2 cellular contexts compared by ENCODE assay signal in the genomic region with DNA sequence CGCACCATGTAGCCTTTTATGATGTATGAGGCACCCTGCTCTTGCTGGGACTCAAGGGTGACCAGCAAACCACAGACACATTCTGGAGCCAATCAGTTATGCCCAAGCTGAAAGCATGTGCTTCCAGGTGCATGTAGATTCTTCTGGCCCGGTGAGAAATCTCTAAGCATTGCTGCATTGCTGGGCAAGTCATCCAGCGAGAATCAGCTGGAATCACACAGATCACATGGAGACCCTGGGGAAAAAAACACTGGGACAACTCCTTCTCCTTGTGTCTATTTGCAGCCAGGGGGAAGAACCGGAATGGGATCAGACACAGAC.
TF ChIP-seq lines count a peak whose summit lies in the region.

No MANE protein-coding gene starts in this region.

TF ChIP-seq in GM23338, 12 proteins besides CTCF, POLR2A, EP300 and RAD21:
- TF ChIP-seq, protein P1, sequence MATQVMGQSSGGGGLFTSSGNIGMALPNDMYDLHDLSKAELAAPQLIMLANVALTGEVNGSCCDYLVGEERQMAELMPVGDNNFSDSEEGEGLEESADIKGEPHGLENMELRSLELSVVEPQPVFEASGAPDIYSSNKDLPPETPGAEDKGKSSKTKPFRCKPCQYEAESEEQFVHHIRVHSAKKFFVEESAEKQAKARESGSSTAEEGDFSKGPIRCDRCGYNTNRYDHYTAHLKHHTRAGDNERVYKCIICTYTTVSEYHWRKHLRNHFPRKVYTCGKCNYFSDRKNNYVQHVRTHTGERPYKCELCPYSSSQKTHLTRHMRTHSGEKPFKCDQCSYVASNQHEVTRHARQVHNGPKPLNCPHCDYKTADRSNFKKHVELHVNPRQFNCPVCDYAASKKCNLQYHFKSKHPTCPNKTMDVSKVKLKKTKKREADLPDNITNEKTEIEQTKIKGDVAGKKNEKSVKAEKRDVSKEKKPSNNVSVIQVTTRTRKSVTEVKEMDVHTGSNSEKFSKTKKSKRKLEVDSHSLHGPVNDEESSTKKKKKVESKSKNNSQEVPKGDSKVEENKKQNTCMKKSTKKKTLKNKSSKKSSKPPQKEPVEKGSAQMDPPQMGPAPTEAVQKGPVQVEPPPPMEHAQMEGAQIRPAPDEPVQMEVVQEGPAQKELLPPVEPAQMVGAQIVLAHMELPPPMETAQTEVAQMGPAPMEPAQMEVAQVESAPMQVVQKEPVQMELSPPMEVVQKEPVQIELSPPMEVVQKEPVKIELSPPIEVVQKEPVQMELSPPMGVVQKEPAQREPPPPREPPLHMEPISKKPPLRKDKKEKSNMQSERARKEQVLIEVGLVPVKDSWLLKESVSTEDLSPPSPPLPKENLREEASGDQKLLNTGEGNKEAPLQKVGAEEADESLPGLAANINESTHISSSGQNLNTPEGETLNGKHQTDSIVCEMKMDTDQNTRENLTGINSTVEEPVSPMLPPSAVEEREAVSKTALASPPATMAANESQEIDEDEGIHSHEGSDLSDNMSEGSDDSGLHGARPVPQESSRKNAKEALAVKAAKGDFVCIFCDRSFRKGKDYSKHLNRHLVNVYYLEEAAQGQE (IDR thresholded peaks at IDR 0.05; ENCODE audit: unreplicated experiment) = no peak
- TF ChIP-seq, protein P2, sequence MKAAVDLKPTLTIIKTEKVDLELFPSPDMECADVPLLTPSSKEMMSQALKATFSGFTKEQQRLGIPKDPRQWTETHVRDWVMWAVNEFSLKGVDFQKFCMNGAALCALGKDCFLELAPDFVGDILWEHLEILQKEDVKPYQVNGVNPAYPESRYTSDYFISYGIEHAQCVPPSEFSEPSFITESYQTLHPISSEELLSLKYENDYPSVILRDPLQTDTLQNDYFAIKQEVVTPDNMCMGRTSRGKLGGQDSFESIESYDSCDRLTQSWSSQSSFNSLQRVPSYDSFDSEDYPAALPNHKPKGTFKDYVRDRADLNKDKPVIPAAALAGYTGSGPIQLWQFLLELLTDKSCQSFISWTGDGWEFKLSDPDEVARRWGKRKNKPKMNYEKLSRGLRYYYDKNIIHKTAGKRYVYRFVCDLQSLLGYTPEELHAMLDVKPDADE (IDR thresholded peaks at IDR 0.05) = no peak
- TF ChIP-seq POLR2AphosphoS5 (IDR thresholded peaks at IDR 0.05; ENCODE audit: low read depth) (no peak), ZNF331 (CRISPR knock-in tag; IDR thresholded peaks at IDR 0.05; ENCODE audit: low read depth) (no peak), NANOG (IDR thresholded peaks at IDR 0.05; ENCODE audit: borderline replicate concordance) (no peak), STAT1 (IDR thresholded peaks at IDR 0.05; ENCODE audit: unreplicated experiment) (no peak), ZNF114 (CRISPR knock-in tag; IDR thresholded peaks at IDR 0.05) (no peak), EZH2phosphoT487 (IDR thresholded peaks at IDR 0.05; ENCODE audit: unreplicated experiment) (no peak), CREB1 (CRISPR knock-in tag; IDR thresholded peaks at IDR 0.05; ENCODE audit: low read depth) (no peak), EZH2 (IDR thresholded peaks at IDR 0.05; ENCODE audit: low read depth, unreplicated experiment) (no peak)
- TF ChIP-seq, protein P3, sequence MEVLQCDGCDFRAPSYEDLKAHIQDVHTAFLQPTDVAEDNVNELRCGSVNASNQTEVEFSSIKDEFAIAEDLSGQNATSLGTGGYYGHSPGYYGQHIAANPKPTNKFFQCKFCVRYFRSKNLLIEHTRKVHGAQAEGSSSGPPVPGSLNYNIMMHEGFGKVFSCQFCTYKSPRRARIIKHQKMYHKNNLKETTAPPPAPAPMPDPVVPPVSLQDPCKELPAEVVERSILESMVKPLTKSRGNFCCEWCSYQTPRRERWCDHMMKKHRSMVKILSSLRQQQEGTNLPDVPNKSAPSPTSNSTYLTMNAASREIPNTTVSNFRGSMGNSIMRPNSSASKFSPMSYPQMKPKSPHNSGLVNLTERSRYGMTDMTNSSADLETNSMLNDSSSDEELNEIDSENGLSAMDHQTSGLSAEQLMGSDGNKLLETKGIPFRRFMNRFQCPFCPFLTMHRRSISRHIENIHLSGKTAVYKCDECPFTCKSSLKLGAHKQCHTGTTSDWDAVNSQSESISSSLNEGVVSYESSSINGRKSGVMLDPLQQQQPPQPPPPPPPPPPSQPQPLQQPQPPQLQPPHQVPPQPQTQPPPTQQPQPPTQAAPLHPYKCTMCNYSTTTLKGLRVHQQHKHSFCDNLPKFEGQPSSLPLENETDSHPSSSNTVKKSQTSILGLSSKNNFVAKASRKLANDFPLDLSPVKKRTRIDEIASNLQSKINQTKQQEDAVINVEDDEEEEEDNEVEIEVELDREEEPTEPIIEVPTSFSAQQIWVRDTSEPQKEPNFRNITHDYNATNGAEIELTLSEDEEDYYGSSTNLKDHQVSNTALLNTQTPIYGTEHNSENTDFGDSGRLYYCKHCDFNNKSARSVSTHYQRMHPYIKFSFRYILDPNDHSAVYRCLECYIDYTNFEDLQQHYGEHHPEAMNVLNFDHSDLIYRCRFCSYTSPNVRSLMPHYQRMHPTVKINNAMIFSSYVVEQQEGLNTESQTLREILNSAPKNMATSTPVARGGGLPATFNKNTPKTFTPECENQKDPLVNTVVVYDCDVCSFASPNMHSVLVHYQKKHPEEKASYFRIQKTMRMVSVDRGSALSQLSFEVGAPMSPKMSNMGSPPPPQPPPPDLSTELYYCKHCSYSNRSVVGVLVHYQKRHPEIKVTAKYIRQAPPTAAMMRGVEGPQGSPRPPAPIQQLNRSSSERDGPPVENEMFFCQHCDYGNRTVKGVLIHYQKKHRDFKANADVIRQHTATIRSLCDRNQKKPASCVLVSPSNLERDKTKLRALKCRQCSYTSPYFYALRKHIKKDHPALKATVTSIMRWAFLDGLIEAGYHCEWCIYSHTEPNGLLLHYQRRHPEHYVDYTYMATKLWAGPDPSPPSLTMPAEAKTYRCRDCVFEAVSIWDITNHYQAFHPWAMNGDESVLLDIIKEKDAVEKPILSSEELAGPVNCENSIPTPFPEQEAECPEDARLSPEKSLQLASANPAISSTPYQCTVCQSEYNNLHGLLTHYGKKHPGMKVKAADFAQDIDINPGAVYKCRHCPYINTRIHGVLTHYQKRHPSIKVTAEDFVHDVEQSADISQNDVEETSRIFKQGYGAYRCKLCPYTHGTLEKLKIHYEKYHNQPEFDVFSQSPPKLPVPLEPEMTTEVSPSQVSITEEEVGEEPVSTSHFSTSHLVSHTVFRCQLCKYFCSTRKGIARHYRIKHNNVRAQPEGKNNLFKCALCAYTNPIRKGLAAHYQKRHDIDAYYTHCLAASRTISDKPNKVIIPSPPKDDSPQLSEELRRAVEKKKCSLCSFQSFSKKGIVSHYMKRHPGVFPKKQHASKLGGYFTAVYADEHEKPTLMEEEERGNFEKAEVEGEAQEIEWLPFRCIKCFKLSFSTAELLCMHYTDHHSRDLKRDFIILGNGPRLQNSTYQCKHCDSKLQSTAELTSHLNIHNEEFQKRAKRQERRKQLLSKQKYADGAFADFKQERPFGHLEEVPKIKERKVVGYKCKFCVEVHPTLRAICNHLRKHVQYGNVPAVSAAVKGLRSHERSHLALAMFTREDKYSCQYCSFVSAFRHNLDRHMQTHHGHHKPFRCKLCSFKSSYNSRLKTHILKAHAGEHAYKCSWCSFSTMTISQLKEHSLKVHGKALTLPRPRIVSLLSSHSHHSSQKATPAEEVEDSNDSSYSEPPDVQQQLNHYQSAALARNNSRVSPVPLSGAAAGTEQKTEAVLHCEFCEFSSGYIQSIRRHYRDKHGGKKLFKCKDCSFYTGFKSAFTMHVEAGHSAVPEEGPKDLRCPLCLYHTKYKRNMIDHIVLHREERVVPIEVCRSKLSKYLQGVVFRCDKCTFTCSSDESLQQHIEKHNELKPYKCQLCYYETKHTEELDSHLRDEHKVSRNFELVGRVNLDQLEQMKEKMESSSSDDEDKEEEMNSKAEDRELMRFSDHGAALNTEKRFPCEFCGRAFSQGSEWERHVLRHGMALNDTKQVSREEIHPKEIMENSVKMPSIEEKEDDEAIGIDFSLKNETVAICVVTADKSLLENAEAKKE (CRISPR knock-in tag; IDR thresholded peaks at IDR 0.05) = no peak

TF ChIP-seq in SK-N-SH treated with all-trans-retinoic acid at 6 μM for 48 hours, 23 proteins besides CTCF, POLR2A, EP300 and RAD21 (continued from another document):
- no peak for TF ChIP-seq ZNF8 (CRISPR knock-in tag; IDR thresholded peaks at IDR 0.05)
TF ChIP-seq in SK-N-SH treated with all-trans-retinoic acid at 6 μM for 48 hours: peak in this region for 0.
